ENCODE assay signal across 28 cellular contexts in the genomic region with DNA sequence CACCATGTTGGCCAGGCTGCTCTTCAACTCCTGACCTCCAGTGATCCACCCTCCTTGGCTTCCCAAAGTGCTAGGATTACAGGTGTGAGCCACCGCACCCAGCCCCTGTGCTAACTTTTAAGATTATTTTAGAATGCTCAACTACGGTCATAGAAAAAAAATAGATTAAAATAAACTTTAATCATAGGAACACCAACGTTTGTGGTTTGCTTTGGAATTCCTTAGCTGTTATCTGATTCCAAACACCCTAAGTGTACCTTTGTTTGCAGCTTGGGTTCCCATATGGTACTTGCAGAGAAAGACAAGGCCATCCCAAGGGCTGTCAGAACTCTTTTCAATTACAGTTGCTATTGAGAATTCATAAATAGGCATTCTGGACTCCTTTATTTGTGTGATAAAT.
"Had no signal": no experiment of that assay in that cellular context is flagged by ENCODE, and none has a peak within 500 bp of the region (broad histone marks: within the 10 kb centered on the region; RNA-seq: fewer than 3 reads in every experiment).

No MANE protein-coding gene starts in this region.

- H3K9me3 Mint-ChIP-seq: natural killer cell treated with Interleukin-12 subunit alpha and Interleukin-12 subunit beta and Interleukin-15 and Interleukin-18, amount 100 ng/mL, for 72 hours; stimulated activated naive CD8-positive, alpha-beta T cell treated with anti-CD3 and anti-CD28 coated beads, Interleukin-15, Interleukin-2, amounts not matched to agents 100 ng/mL and 50 ng/mL, for 24 hours had no signal

- H3K4me1 Mint-ChIP-seq: mesothelial cell of epicardium; naive B cell; stimulated activated naive B cell treated with anti-CD40 and anti-IgM and Interleukin-4, amounts not matched to agents 10 μg/mL and 1 μg/mL and 100 μg/mL, for 72 hours had no signal

- H3K27me3 Mint-ChIP-seq: progenitor cell of endocrine pancreas; stimulated activated naive CD8-positive, alpha-beta T cell treated with anti-CD3 and anti-CD28 coated beads, Interleukin-15, Interleukin-2, amounts not matched to agents 100 ng/mL and 50 ng/mL, for 24 hours had no signal

- H3K36me3 Mint-ChIP-seq: mesothelial cell of epicardium; natural killer cell treated with Interleukin-12 subunit alpha and Interleukin-12 subunit beta and Interleukin-15 and Interleukin-18, amount 100 ng/mL, for 72 hours; neural progenitor cell; stimulated activated naive B cell treated with anti-CD40 and anti-IgM and Interleukin-4, amounts not matched to agents 10 μg/mL and 1 μg/mL and 100 μg/mL, for 72 hours had no signal

- H3K27me3 ChIP-seq: hepatocyte, neural progenitor cell, right lobe of liver, tibial nerve, upper lobe of left lung had no signal

- FAIRE-seq: endometrium, kidney, small intestine, urothelium cell line had no signal

- H3K4me2 ChIP-seq: hepatocyte, neural progenitor cell had no signal

- H3K4me3 Mint-ChIP-seq: mesothelial cell of epicardium; naive B cell; natural killer cell treated with Interleukin-12 subunit alpha and Interleukin-12 subunit beta and Interleukin-15 and Interleukin-18, amount 100 ng/mL, for 72 hours; neural progenitor cell; stimulated activated naive B cell treated with anti-CD40 and anti-IgM and Interleukin-4, amounts not matched to agents 10 μg/mL and 1 μg/mL and 100 μg/mL, for 72 hours; stimulated activated naive CD8-positive, alpha-beta T cell treated with anti-CD3 and anti-CD28 coated beads, Interleukin-15, Interleukin-2, amounts not matched to agents 100 ng/mL and 50 ng/mL, for 24 hours had no signal

- DNase-seq: dermis blood vessel endothelial cell; effector memory CD4-positive, alpha-beta T cell; foreskin fibroblast; gastrocnemius medialis; head of caudate nucleus; kidney; mesenchymal stem cell; mucosa of descending colon; naive B cell; right lobe of liver; small intestine; stimulated activated CD4-positive, alpha-beta T cell treated with anti-CD3 and anti-CD28 coated beads, Interleukin-15, amount 100 ng/mL, for 24 hours; stimulated activated CD4-positive, alpha-beta T cell treated with anti-CD3 and anti-CD28 coated beads, Interleukin-2, amount 100 ng/mL, for 48 hours; stimulated activated naive B cell treated with anti-CD40 and anti-IgM and Interleukin-4, amounts not matched to agents 10 μg/mL and 1 μg/mL and 100 μg/mL, for 72 hours; upper lobe of left lung had no signal

- H3K27ac ChIP-seq: coronary artery, gastrocnemius medialis, hepatocyte, neural progenitor cell, parathyroid adenoma, right lobe of liver, thoracic aorta, tibial nerve, upper lobe of left lung had no signal

- H3K4me3 ChIP-seq: coronary artery, gastrocnemius medialis, hepatocyte, lung, mucosa of descending colon, neural progenitor cell, right lobe of liver, thoracic aorta, tibial nerve, upper lobe of left lung had no signal

- H3K27ac Mint-ChIP-seq: mesothelial cell of epicardium; naive B cell; natural killer cell treated with Interleukin-12 subunit alpha and Interleukin-12 subunit beta and Interleukin-15 and Interleukin-18, amount 100 ng/mL, for 72 hours; neural progenitor cell; progenitor cell of endocrine pancreas; stimulated activated naive B cell treated with anti-CD40 and anti-IgM and Interleukin-4, amounts not matched to agents 10 μg/mL and 1 μg/mL and 100 μg/mL, for 72 hours; stimulated activated naive CD8-positive, alpha-beta T cell treated with anti-CD3 and anti-CD28 coated beads, Interleukin-15, Interleukin-2, amounts not matched to agents 100 ng/mL and 50 ng/mL, for 24 hours had no signal

- H3K36me3 ChIP-seq: gastrocnemius medialis, neural progenitor cell, right lobe of liver, thoracic aorta, tibial nerve, upper lobe of left lung had no signal

- H2AFZ ChIP-seq: hepatocyte, neural progenitor cell, parathyroid adenoma had no signal

- H3K9me3 ChIP-seq: gastrocnemius medialis, mucosa of descending colon, right lobe of liver, thoracic aorta, tibial nerve, upper lobe of left lung had no signal

- H3K79me2 ChIP-seq: hepatocyte, parathyroid adenoma had no signal

- H3K9ac ChIP-seq: neural progenitor cell, parathyroid adenoma had no signal

- H3K4me1 ChIP-seq: gastrocnemius medialis, neural progenitor cell, parathyroid adenoma, right lobe of liver, tibial nerve, upper lobe of left lung had no signal
